38 cellular contexts compared by ENCODE assay signal in genomic region chr1:23222742-23223141, GRCh38. TPM values are rescaled to one million over a fixed set of nuclear protein-coding genes. Genes with fewer than 3 reads are reported as not detected.
"Had no signal": no experiment of that assay in that cellular context is flagged by ENCODE, and none has a peak within 500 bp of the region (broad histone marks: within the 10 kb centered on the region; RNA-seq: fewer than 3 reads in every experiment).

No MANE protein-coding gene starts in this region.

- DNase-seq: activated B cell treated with CpG ODN at 0.5 μM for 24 hours; activated CD4-positive, alpha-beta memory T cell treated with anti-CD3 and anti-CD28 coated beads for 36 hours; activated CD4-positive, alpha-beta T cell treated with anti-CD3 and anti-CD28 coated beads for 4 hours; activated CD4-positive, alpha-beta T cell treated with anti-CD3 and anti-CD28 coated beads, Interleukin-2, amount 10 ng/mL, durations not matched to agents 24 days and 14 days; activated CD4-positive, alpha-beta T cell treated with anti-CD3 and anti-CD28 coated beads, Interleukin-2, amount 50 U/mL, for 1 hour; activated CD4-positive, alpha-beta T cell treated with anti-CD3 and anti-CD28 coated beads, Interleukin-2, amount 50 U/mL, for 4 hours; activated CD4-positive, CD25-positive, alpha-beta regulatory T cell treated with anti-CD3 and anti-CD28 coated beads, Interleukin-2, amount 50 U/mL, for 72 hours; activated CD8-positive, alpha-beta memory T cell treated with anti-CD3 and anti-CD28 coated beads, Interleukin-2, amount 50 U/mL, for 4 hours; activated CD8-positive, alpha-beta T cell treated with anti-CD3 and anti-CD28 coated beads for 36 hours; activated effector memory CD4-positive, alpha-beta T cell treated with anti-CD3 and anti-CD28 coated beads, Interleukin-2, amount 50 U/mL, for 16 hours; activated gamma-delta T cell treated with Interleukin-2 at 50 U/mL for 16 hours; activated naive CD4-positive, alpha-beta T cell; activated naive CD4-positive, alpha-beta T cell treated with anti-CD3 and anti-CD28 coated beads for 36 hours; activated naive CD4-positive, alpha-beta T cell treated with anti-CD3 and anti-CD28 coated beads, Interleukin-2, amount 50 U/mL, for 16 hours; activated naive CD8-positive, alpha-beta T cell treated with anti-CD3 and anti-CD28 coated beads for 36 hours; activated T-cell treated with anti-CD3 and anti-CD28 coated beads for 4 hours; activated T-cell treated with anti-CD3 and anti-CD28 coated beads, Interleukin-2, amount 50 U/mL, for 1 hour; activated T-cell treated with anti-CD3 and anti-CD28 coated beads, Interleukin-2, amount 50 U/mL, for 4 hours; activated T-cell treated with anti-CD3 and anti-CD28 coated beads, Interleukin-2, amount 50 U/mL, for 72 hours; adrenal gland; amniotic stem cell; aorta; body of pancreas; brain microvascular endothelial cell; central memory CD4-positive, alpha-beta T cell; T-helper 2 cell; T-helper 9 cell had no signal

- H3K27ac ChIP-seq: adrenal gland, body of pancreas, brain microvascular endothelial cell, breast epithelium, VCaP had no signal

- H3K9me3 ChIP-seq: adrenal gland, body of pancreas, breast epithelium had no signal

- H3K4me3 ChIP-seq: adrenal gland, body of pancreas, breast epithelium had no signal

- H3K27me3 ChIP-seq: breast epithelium had no signal

- H3K36me3 ChIP-seq: adrenal gland, brain microvascular endothelial cell, breast epithelium had no signal

- ATAC-seq: activated CD8-positive, alpha-beta T cell treated with anti-CD3 and anti-CD28 coated beads for 36 hours; activated naive CD4-positive, alpha-beta T cell treated with anti-CD3 and anti-CD28 coated beads, Interleukin-2, amount 50 U/mL, for 72 hours; activated T-cell treated with anti-CD3 and anti-CD28 coated beads, Interleukin-2, amount 50 U/mL, for 4 hours; activated T-cell treated with anti-CD3 and anti-CD28 coated beads, Interleukin-2, amount 50 U/mL, for 72 hours; activated T-helper 17 cell treated with anti-CD3 and anti-CD28 coated beads, Interleukin-2, amount 50 U/mL, for 72 hours; body of pancreas had no signal

- H3K4me1 ChIP-seq: adrenal gland had no signal

- FAIRE-seq: astrocyte, colon, TTC549 had no signal

RNA-seq across cellular contexts. Expression of gene HTR1D, which starts 5.4 kb away (rescaled TPM):
- total RNA-seq: activated B cell treated with CpG ODN at 0.5 μM for 24 hours; activated CD4-positive, alpha-beta memory T cell treated with anti-CD3 and anti-CD28 coated beads for 36 hours; activated CD4-positive, alpha-beta T cell treated with anti-CD3 and anti-CD28 coated beads, Interleukin-2, amount 10 ng/mL, durations not matched to agents 24 days and 14 days; activated CD8-positive, alpha-beta memory T cell treated with anti-CD3 and anti-CD28 coated beads for 36 hours; activated CD8-positive, alpha-beta T cell treated with anti-CD3 and anti-CD28 coated beads for 36 hours; activated naive CD4-positive, alpha-beta T cell treated with anti-CD3 and anti-CD28 coated beads for 36 hours; activated naive CD4-positive, alpha-beta T cell treated with anti-CD3 and anti-CD28 coated beads, Interleukin-2, amount 50 U/mL, for 72 hours; activated naive CD8-positive, alpha-beta T cell treated with anti-CD3 and anti-CD28 coated beads for 36 hours; activated T-cell treated with anti-CD3 and anti-CD28 coated beads, Interleukin-2, amount 50 U/mL, for 4 hours; activated T-cell treated with anti-CD3 and anti-CD28 coated beads, Interleukin-2, amount 50 U/mL, for 72 hours; activated T-helper 1 cell treated with anti-CD3 and anti-CD28 coated beads, Interleukin-12 subunit alpha, Interleukin-12 subunit beta, Interleukin-2, Interleukin-4 antibody, amounts not matched to agents 30 ng/mL and 10 ng/mL and 1 ng/mL, durations not matched to agents 14 hours and 24 hours and 36 hours; activated T-helper 17 cell treated with anti-CD3 and anti-CD28 coated beads, Interleukin-2, amount 50 U/mL, for 72 hours; adrenal gland; aorta; body of pancreas; breast epithelium; cardiac septum; cerebellum had no signal
